Comparison of ENCODE assay signal across 22 cellular contexts in genomic region chr4:653831-654525, GRCh38.
"Had no signal": no experiment of that assay in that cellular context is flagged by ENCODE, and none has a peak within 500 bp of the region (broad histone marks: within the 10 kb centered on the region; RNA-seq: fewer than 3 reads in every experiment).

No MANE protein-coding gene starts in this region.

- H3K4me3 ChIP-seq: breast epithelium, coronary artery, gastroesophageal sphincter, hepatocyte, neural progenitor cell, sigmoid colon, tibial artery had no signal

- H3K4me1 ChIP-seq: breast epithelium, gastroesophageal sphincter, sigmoid colon had no signal

- H3K27me3 ChIP-seq: hepatocyte, neural progenitor cell had no signal

- DNase-seq: activated CD4-positive, alpha-beta T cell treated with anti-CD3 and anti-CD28 coated beads for 36 hours; activated CD4-positive, CD25-positive, alpha-beta regulatory T cell; activated CD8-positive, alpha-beta memory T cell treated with anti-CD3 and anti-CD28 coated beads, Interleukin-2, amount 10 ng/mL, durations not matched to agents 7 days and 5 days; activated CD8-positive, alpha-beta T cell treated with anti-CD3 and anti-CD28 coated beads, Interleukin-2, amount 10 ng/mL, durations not matched to agents 7 days and 5 days; activated T-cell treated with anti-CD3 and anti-CD28 coated beads, Interleukin-2, amount 50 U/mL, for 48 hours; islet precursor cell; left colon; natural killer cell; sigmoid colon; small intestine; stimulated activated CD4-positive, alpha-beta T cell treated with anti-CD3 and anti-CD28 coated beads, Interleukin-1b, Interleukin-23, amount 100 ng/mL, for 48 hours; stimulated activated CD4-positive, alpha-beta T cell treated with anti-CD3 and anti-CD28 coated beads, Interleukin-4, amount 100 ng/mL, for 4 hours; stimulated activated CD8-positive, alpha-beta memory T cell treated with anti-CD3 and anti-CD28 coated beads, Interleukin-4, amount 100 ng/mL, for 48 hours; stimulated activated naive CD8-positive, alpha-beta T cell treated with anti-CD3 and anti-CD28 coated beads, Interleukin-15, amount 100 ng/mL, for 72 hours; T-helper 1 cell; tibial artery had no signal

- H3K9me3 ChIP-seq: breast epithelium, gastroesophageal sphincter, sigmoid colon, tibial artery had no signal

- ATAC-seq: activated CD4-positive, alpha-beta T cell treated with anti-CD3 and anti-CD28 coated beads for 36 hours; activated CD8-positive, alpha-beta memory T cell treated with anti-CD3 and anti-CD28 coated beads, Interleukin-2, amount 10 ng/mL, durations not matched to agents 7 days and 5 days; activated CD8-positive, alpha-beta T cell treated with anti-CD3 and anti-CD28 coated beads, Interleukin-2, amount 10 ng/mL, durations not matched to agents 7 days and 5 days; gastroesophageal sphincter; left colon; stimulated activated memory B cell treated with anti-CD40 and anti-IgM and Interleukin-4, amounts not matched to agents 10 μg/mL and 1 μg/mL and 100 μg/mL, for 72 hours; stimulated activated naive CD8-positive, alpha-beta T cell treated with anti-CD3 and anti-CD28 coated beads, Interleukin-15, amount 100 ng/mL, for 72 hours had no signal

- H3K36me3 ChIP-seq: breast epithelium, gastroesophageal sphincter, neural progenitor cell, sigmoid colon, tibial artery had no signal

- H3K27ac ChIP-seq: breast epithelium, coronary artery, gastroesophageal sphincter, hepatocyte, neural progenitor cell, sigmoid colon, tibial artery had no signal
